ENCODE assay signal across 9 cellular contexts in genomic region chr9:100714372-100715099, GRCh38.
A peak's percentile ranks its signal among the peaks of the same experiment; 100 is the strongest.
DNase-seq lines count a peak whose midpoint lies in the region; ATAC-seq and TF ChIP-seq lines count a peak whose summit lies in the region.
"Had no signal": no experiment of that assay in that cellular context is flagged by ENCODE, and none has a peak within 500 bp of the region (broad histone marks: within the 10 kb centered on the region; RNA-seq: fewer than 3 reads in every experiment).

No MANE protein-coding gene starts in this region.

- no peak overlapping the region for H4K8ac ChIP-seq in trophoblast cell (ENCODE audit: low read depth, low read length)

- H2BK5ac ChIP-seq in trophoblast cell (ENCODE audit: low read depth, low read length, poor library complexity), result no peak overlapping the region

- H3K14ac ChIP-seq in trophoblast cell (ENCODE audit: low read length), result no peak overlapping the region

- WGBS in trophoblast cell (ENCODE audit: extremely low coverage, insufficient coverage, insufficient read length), result no CpG with 5 or more reads among the region's 11 CpGs

- H3K27me3 Mint-ChIP-seq in activated CD8-positive, alpha-beta T cell treated with anti-CD3 and anti-CD28 coated beads, Interleukin-2, amount 10 ng/mL, durations not matched to agents 7 days and 5 days (ENCODE audit: low read depth), result no peaks in the 10 kb centered on the region

- CTCF ChIA-PET in activated CD8-positive, alpha-beta T cell treated with anti-CD3 and anti-CD28 coated beads, Interleukin-2, amount 10 ng/mL, durations not matched to agents 7 days and 5 days (lab: Charles Lee), result interaction anchor here (0.8 to 4.4 kb wide), 7 partner anchors 12 to 597 kb away, joined by 3 to 28 read pairs (median 4); no protein-coding TSS in a partner anchor

- no peak overlapping the region for H3K4me2 ChIP-seq in trophoblast cell (ENCODE audit: low read length)

- no peaks in the 10 kb centered on the region for H3K79me2 ChIP-seq in trophoblast cell (ENCODE audit: control insufficient read depth, insufficient read depth, low read length, poor library complexity)

- no peak overlapping the region for H2BK120ac ChIP-seq in trophoblast cell (ENCODE audit: insufficient read depth, low read length, poor library complexity)

- H3K18ac ChIP-seq in trophoblast cell (ENCODE audit: low read length), result no peak overlapping the region

- H3K36me3 ChIP-seq in trophoblast cell (ENCODE audit: control insufficient read depth in 1 of 2, insufficient read depth in 2 of 2, low read length in 2 of 2), result no peaks in the 10 kb centered on the region

- peak; percentile 87 for ATAC-seq in GM18502 (IDR thresholded peaks at IDR 0.05; ENCODE audit: poor library complexity, unreplicated experiment)
- peak; percentile 73 for ATAC-seq in HG03066 (IDR thresholded peaks at IDR 0.05; ENCODE audit: low read depth, unreplicated experiment)
- ATAC-seq in activated CD8-positive, alpha-beta T cell treated with anti-CD3 and anti-CD28 coated beads, Interleukin-2, amount 10 ng/mL, durations not matched to agents 7 days and 5 days, result peak; percentile 44

- H2AFZ ChIP-seq in trophoblast cell (ENCODE audit: insufficient read depth, low read length, poor library complexity), result no peak overlapping the region

- H3K36me3 Mint-ChIP-seq in activated CD8-positive, alpha-beta T cell treated with anti-CD3 and anti-CD28 coated beads, Interleukin-2, amount 10 ng/mL, durations not matched to agents 7 days and 5 days (ENCODE audit: low read depth), result no peaks in the 10 kb centered on the region

- no peaks in the 10 kb centered on the region for H3K4me1 Mint-ChIP-seq in activated CD8-positive, alpha-beta T cell treated with anti-CD3 and anti-CD28 coated beads, Interleukin-2, amount 10 ng/mL, durations not matched to agents 7 days and 5 days (ENCODE audit: low read depth)
- H3K4me1 Mint-ChIP-seq: IgD-negative memory B cell had no signal

- H4K91ac ChIP-seq in trophoblast cell (ENCODE audit: low read depth, low read length), result no peak overlapping the region

- no peak overlapping the region for H3K9ac ChIP-seq in trophoblast cell (ENCODE audit: low read length)

- H3K9me3 ChIP-seq in trophoblast cell (ENCODE audit: insufficient read depth, low read depth, low read length), result peaks cover 8% of the 10 kb centered on the region

- peak; percentile 13 for DNase-seq in AG09309 (ENCODE audit: low read depth)
- DNase-seq in NCI-H446 (lab: John Stamatoyannopoulos, UW), result peak; percentile 41 to 78
- DNase-seq in activated CD8-positive, alpha-beta T cell treated with anti-CD3 and anti-CD28 coated beads, Interleukin-2, amount 10 ng/mL, durations not matched to agents 7 days and 5 days, result peak; percentile 68
- peak; percentile 35 for DNase-seq in foreskin melanocyte
- peak; percentile 53 to 83 for DNase-seq in trophoblast cell
- no peak for DNase-seq in cortex of kidney (lab: John Stamatoyannopoulos, UW)

- no peak overlapping the region for H3K27ac ChIP-seq in trophoblast cell (ENCODE audit: low read depth, low read length)

- TF ChIP-seq CTCF in AG09309 (IDR thresholded peaks at IDR 0.05; ENCODE audit: control insufficient read depth, insufficient read depth, low read depth, low read length, missing control alignments), result peak; percentile 95

- no peaks in the 10 kb centered on the region for H3K79me1 ChIP-seq in trophoblast cell (ENCODE audit: low read length)

- no peaks in the 10 kb centered on the region for H3K27me3 ChIP-seq in trophoblast cell (ENCODE audit: insufficient read depth, low read length)

- H3K4me3 ChIP-seq in AG09309 (ENCODE audit: control insufficient read depth, low read depth, low read length) (no peak overlapping the region; the same call in 1 of the 2 replicates), trophoblast cell (ENCODE audit: low read depth, low read length) (no peak overlapping the region)

- no peak overlapping the region for H2BK12ac ChIP-seq in trophoblast cell (ENCODE audit: low read length)

- no peaks in the 10 kb centered on the region for H3K4me1 ChIP-seq in trophoblast cell (ENCODE audit: control insufficient read depth in 1 of 2, insufficient read depth in 2 of 2, low read length in 2 of 2)

- H3K4ac ChIP-seq in trophoblast cell (ENCODE audit: low read depth, low read length), result no peak overlapping the region

- no peak overlapping the region for H2AK5ac ChIP-seq in trophoblast cell (ENCODE audit: low read length)

- H3K27ac Mint-ChIP-seq in activated CD8-positive, alpha-beta T cell treated with anti-CD3 and anti-CD28 coated beads, Interleukin-2, amount 10 ng/mL, durations not matched to agents 7 days and 5 days, result no peak overlapping the region
- H3K27ac Mint-ChIP-seq: IgD-negative memory B cell had no signal

- no peak overlapping the region for H4K12ac ChIP-seq in trophoblast cell (ENCODE audit: low read depth, low read length)

- no peak overlapping the region for H3K4me3 Mint-ChIP-seq in activated CD8-positive, alpha-beta T cell treated with anti-CD3 and anti-CD28 coated beads, Interleukin-2, amount 10 ng/mL, durations not matched to agents 7 days and 5 days
- H3K4me3 Mint-ChIP-seq: IgD-negative memory B cell had no signal

- POLR2A ChIA-PET in activated CD8-positive, alpha-beta T cell treated with anti-CD3 and anti-CD28 coated beads, Interleukin-2, amount 10 ng/mL, durations not matched to agents 7 days and 5 days (lab: Charles Lee), result no interaction called here

- H3K23ac ChIP-seq in trophoblast cell (ENCODE audit: low read length), result no peak overlapping the region

- H3K9me3 Mint-ChIP-seq in activated CD8-positive, alpha-beta T cell treated with anti-CD3 and anti-CD28 coated beads, Interleukin-2, amount 10 ng/mL, durations not matched to agents 7 days and 5 days (ENCODE audit: insufficient read depth), result no peaks in the 10 kb centered on the region
